16 cellular contexts compared by ENCODE assay signal in genomic region chr4:8167815-8168214, GRCh38. TPM values are rescaled to one million over a fixed set of nuclear protein-coding genes. Genes with fewer than 3 reads are reported as not detected.
A peak's percentile ranks its signal among the peaks of the same experiment; 100 is the strongest.
DNase-seq lines count a peak whose midpoint lies in the region; ATAC-seq and TF ChIP-seq lines count a peak whose summit lies in the region.
"Had no signal": no experiment of that assay in that cellular context is flagged by ENCODE, and none has a peak within 500 bp of the region (broad histone marks: within the 10 kb centered on the region; RNA-seq: fewer than 3 reads in every experiment).

No MANE protein-coding gene starts in this region.

- no peaks in the 10 kb centered on the region for H3K79me2 ChIP-seq in neural progenitor cell (ENCODE audit: low read depth)

- peak; percentile 34 for ATAC-seq in body of pancreas
- ATAC-seq in lung (ENCODE audit: insufficient read depth, low FRiP score): peak; percentile 53
- ATAC-seq in HG02938 (IDR thresholded peaks at IDR 0.05; ENCODE audit: unreplicated experiment): no peak
- ATAC-seq in activated CD4-positive, alpha-beta T cell treated with anti-CD3 and anti-CD28 coated beads for 36 hours: no peak

- CTCF ChIA-PET in activated CD4-positive, alpha-beta T cell treated with anti-CD3 and anti-CD28 coated beads for 36 hours (lab: Charles Lee): interaction anchor here (0.7 to 2.0 kb wide), 4 partner anchors 9 to 323 kb away, joined by 3 to 5 read pairs (median 4); no protein-coding TSS in a partner anchor

- no peaks in the 10 kb centered on the region for H3K27me3 ChIP-seq in body of pancreas
- no peaks in the 10 kb centered on the region for H3K27me3 ChIP-seq in lung (ENCODE audit: control insufficient read depth, insufficient read depth)
- H3K27me3 ChIP-seq in subcutaneous abdominal adipose tissue (ENCODE audit: control insufficient read depth in 5 of 5, insufficient read depth in 4 of 5, low read length in 5 of 5): peaks cover 0 to 11% (median 6%) of the 10 kb centered on the region in 5 donors
- H3K27me3 ChIP-seq in neural progenitor cell: no peaks in the 10 kb centered on the region
- H3K27me3 ChIP-seq: BLaER1 had no signal

- no peaks in the 10 kb centered on the region for H3F3A ChIP-seq in neural progenitor cell (ENCODE audit: low read depth)

- no peak overlapping the region for H3K4me2 ChIP-seq in neural progenitor cell

- DNase-seq in body of pancreas: peak in 1 of 4 donors; percentile 66
- no peak for DNase-seq in lung (ENCODE audit: low spot score)
- DNase-seq in neural progenitor cell (ENCODE audit: low spot score): no peak
- no peak for DNase-seq in activated CD4-positive, alpha-beta T cell treated with anti-CD3 and anti-CD28 coated beads for 36 hours
- DNase-seq: activated CD4-positive, alpha-beta T cell treated with anti-CD3 and anti-CD28 coated beads, Interleukin-2, amount 50 U/mL, for 1 hour; activated T-cell treated with anti-CD3 and anti-CD28 coated beads, Interleukin-2, amount 50 U/mL, for 24 hours; DMS 273 treated with DMSO at 0.1 percent for 48 hours; NCI-H187 treated with DMSO at 0.1 percent for 48 hours; NCI-H446 treated with DMSO at 0.1 percent for 48 hours; stimulated activated CD4-positive, alpha-beta T cell treated with anti-CD3 and anti-CD28 coated beads, Interleukin-2, amount 100 ng/mL, for 24 hours had no signal

- H3K27me3 Mint-ChIP-seq in IgD-negative memory B cell (peaks cover 13% of the 10 kb centered on the region), neural progenitor cell (ENCODE audit: insufficient read depth, low read depth) (peaks cover 28% of the 10 kb centered on the region)
- H3K27me3 Mint-ChIP-seq in activated CD4-positive, alpha-beta T cell treated with anti-CD3 and anti-CD28 coated beads for 36 hours: peaks cover 7% of the 10 kb centered on the region

- H3K36me3 Mint-ChIP-seq in IgD-negative memory B cell: peaks cover under 1% of the 10 kb centered on the region
- H3K36me3 Mint-ChIP-seq in neural progenitor cell: no peaks in the 10 kb centered on the region
- no peaks in the 10 kb centered on the region for H3K36me3 Mint-ChIP-seq in activated CD4-positive, alpha-beta T cell treated with anti-CD3 and anti-CD28 coated beads for 36 hours (ENCODE audit: low read depth)
- H3K36me3 Mint-ChIP-seq: activated naive CD4-positive, alpha-beta T cell treated with anti-CD3 and anti-CD28 coated beads, Interleukin-2, amount 50 U/mL, for 24 hours had no signal

- TF ChIP-seq CTCF in body of pancreas (IDR thresholded peaks at IDR 0.05) (no peak), lung (IDR thresholded peaks at IDR 0.05; ENCODE audit: control extremely low read depth, extremely low read depth) (no peak), neural progenitor cell (IDR thresholded peaks at IDR 0.05) (no peak)

- TF ChIP-seq POLR2A in body of pancreas (IDR thresholded peaks at IDR 0.05): no peak

- H3K9me3 Mint-ChIP-seq in IgD-negative memory B cell (peaks cover 0 to 10% (median 4%) of the 10 kb centered on the region in 3 donors), neural progenitor cell (peaks cover 13% of the 10 kb centered on the region)
- H3K9me3 Mint-ChIP-seq in activated CD4-positive, alpha-beta T cell treated with anti-CD3 and anti-CD28 coated beads for 36 hours (ENCODE audit: low read depth): peaks cover 5% of the 10 kb centered on the region

- POLR2A ChIA-PET in activated CD4-positive, alpha-beta T cell treated with anti-CD3 and anti-CD28 coated beads for 36 hours (lab: Charles Lee): no interaction called here

- H3K27ac ChIP-seq in body of pancreas: peak overlapping the region in 2 of 4 donors; percentile 2 to 51
- H3K27ac ChIP-seq in lung (ENCODE audit: low read depth in 1 of 2, low read length in 1 of 2): no peak overlapping the region
- H3K27ac ChIP-seq in subcutaneous abdominal adipose tissue (ENCODE audit: low read depth, low read length): peak overlapping the region; percentile 27
- no peak overlapping the region for H3K27ac ChIP-seq in neural progenitor cell
- H3K27ac ChIP-seq: BLaER1 had no signal

- H3K36me3 ChIP-seq in body of pancreas (replicated peaks in 1 of 2; ENCODE audit: insufficient read depth in 1 of 2, low read depth in 2 of 2) (no peaks in the 10 kb centered on the region), lung (ENCODE audit: control insufficient read depth in 2 of 2, insufficient read depth in 2 of 2, low read length in 2 of 2) (no peaks in the 10 kb centered on the region), subcutaneous abdominal adipose tissue (ENCODE audit: control insufficient read depth in 5 of 5, insufficient read depth in 5 of 5, low read length in 5 of 5) (no peaks in the 10 kb centered on the region), neural progenitor cell (no peaks in the 10 kb centered on the region)
- H3K36me3 ChIP-seq: BLaER1 had no signal

- H4K20me1 ChIP-seq in neural progenitor cell (ENCODE audit: low read depth): no peaks in the 10 kb centered on the region
- H4K20me1 ChIP-seq: BLaER1 had no signal

- no peak overlapping the region for H2AFZ ChIP-seq in neural progenitor cell (replicated peaks)

- H3K4me3 Mint-ChIP-seq in IgD-negative memory B cell: no peak overlapping the region
- no peak overlapping the region for H3K4me3 Mint-ChIP-seq in neural progenitor cell
- H3K4me3 Mint-ChIP-seq in activated CD4-positive, alpha-beta T cell treated with anti-CD3 and anti-CD28 coated beads for 36 hours: no peak overlapping the region
- H3K4me3 Mint-ChIP-seq: activated naive CD4-positive, alpha-beta T cell treated with anti-CD3 and anti-CD28 coated beads, Interleukin-2, amount 50 U/mL, for 24 hours; activated T-cell treated with anti-CD3 and anti-CD28 coated beads, Interleukin-2, amount 50 U/mL, for 24 hours; nephron had no signal

- intact Hi-C loops in body of pancreas (cut with DNase I): no loop called here
- intact Hi-C loops in activated CD4-positive, alpha-beta T cell treated with anti-CD3 and anti-CD28 coated beads for 36 hours (cut with DNase I, micrococcal nuclease): no loop called here

- WGBS in body of pancreas, 2 donors: 35 to 48% methylated on average over 2 of the region's 2 CpGs
- 12 to 15% methylated on average over 2 of the region's 2 CpGs for WGBS in lung, 2 donors

- H3K4me1 ChIP-seq in body of pancreas: peaks cover 13% of the 10 kb centered on the region
- peaks cover 0 to 1% of the 10 kb centered on the region in 2 donors for H3K4me1 ChIP-seq in lung (ENCODE audit: control insufficient read depth in 2 of 2, insufficient read depth in 2 of 2, low read length in 2 of 2)
- peaks cover 0 to 15% (median 0%) of the 10 kb centered on the region in 5 donors for H3K4me1 ChIP-seq in subcutaneous abdominal adipose tissue (ENCODE audit: control insufficient read depth in 5 of 5, insufficient read depth in 5 of 5, low read length in 5 of 5)
- H3K4me1 ChIP-seq in neural progenitor cell: no peaks in the 10 kb centered on the region

- H3K27ac Mint-ChIP-seq in IgD-negative memory B cell (peak overlapping the region in 2 of 3 donors; percentile 22 to 34), neural progenitor cell (no peak overlapping the region)
- H3K27ac Mint-ChIP-seq in activated CD4-positive, alpha-beta T cell treated with anti-CD3 and anti-CD28 coated beads for 36 hours: no peak overlapping the region
- H3K27ac Mint-ChIP-seq: activated naive CD4-positive, alpha-beta T cell treated with anti-CD3 and anti-CD28 coated beads, Interleukin-2, amount 50 U/mL, for 24 hours; activated T-cell treated with anti-CD3 and anti-CD28 coated beads, Interleukin-2, amount 50 U/mL, for 24 hours; nephron had no signal

- H3K4me1 Mint-ChIP-seq in IgD-negative memory B cell (peaks cover 19 to 36% (median 28%) of the 10 kb centered on the region in 3 donors), neural progenitor cell (no peaks in the 10 kb centered on the region)
- peaks cover 3% of the 10 kb centered on the region for H3K4me1 Mint-ChIP-seq in activated CD4-positive, alpha-beta T cell treated with anti-CD3 and anti-CD28 coated beads for 36 hours
- H3K4me1 Mint-ChIP-seq: activated naive CD4-positive, alpha-beta T cell treated with anti-CD3 and anti-CD28 coated beads, Interleukin-2, amount 50 U/mL, for 24 hours had no signal

- H3K9me3 ChIP-seq in body of pancreas: no peaks in the 10 kb centered on the region
- H3K9me3 ChIP-seq in lung (ENCODE audit: control insufficient read depth in 2 of 2, insufficient read depth in 1 of 2, low read length in 1 of 2): peaks cover 0 to 7% of the 10 kb centered on the region in 2 donors
- H3K9me3 ChIP-seq in subcutaneous abdominal adipose tissue (ENCODE audit: control insufficient read depth in 5 of 5, low read length in 5 of 5): peaks cover 0 to 12% (median 7%) of the 10 kb centered on the region in 5 donors
- H3K9me3 ChIP-seq in neural progenitor cell (ENCODE audit: low read depth): no peaks in the 10 kb centered on the region

- H3K4me3 ChIP-seq in body of pancreas (no peak overlapping the region), lung (no peak overlapping the region), subcutaneous abdominal adipose tissue (ENCODE audit: low read depth in 1 of 5, low read length in 5 of 5) (no peak overlapping the region), neural progenitor cell (no peak overlapping the region)
- H3K4me3 ChIP-seq: BLaER1 had no signal

- H3K9ac ChIP-seq in subcutaneous abdominal adipose tissue (ENCODE audit: low read length in 5 of 5) (peak overlapping the region in 1 of 5 donors; percentile 22), neural progenitor cell (no peak overlapping the region)
- H3K9ac ChIP-seq: BLaER1 had no signal

RNA-seq across cellular contexts. Expression of gene ABLIM2, which starts 9.2 kb away (rescaled TPM):
- polyA plus RNA-seq in IgD-negative memory B cell (1.3 TPM), lung (1 to 10 TPM; 1.7 to 6.5 TPM)
- total RNA-seq in body of pancreas (10 to 100 TPM in 1 of 2 donors, 1 to 10 TPM in 1; 6.0 to 20.8 TPM), lung (10 to 100 TPM in 1 of 2 donors, 1 to 10 TPM in 1; 4.0 to 10.9 TPM), neural progenitor cell (ENCODE audit: low replicate concordance) (0.24 and 1.2 TPM in 2 replicates)
- under 1 TPM; 0.58 to 0.64 TPM for total RNA-seq in activated CD4-positive, alpha-beta T cell treated with anti-CD3 and anti-CD28 coated beads for 36 hours

RNA-seq across cellular contexts. Expression of gene SH3TC1, which starts 31.3 kb away (rescaled TPM):
- polyA plus RNA-seq in IgD-negative memory B cell: 39.8 TPM
- 100 to 1,000 TPM in 1 of 2 donors, 10 to 100 TPM in 1; 31.1 to 103 TPM for total RNA-seq in body of pancreas
- 10 to 100 TPM; 41.7 to 67.3 TPM for total RNA-seq in lung
- polyA plus RNA-seq in lung: 10 to 100 TPM; 21.4 to 34.5 TPM
- 0.22 and 0.25 TPM in 2 replicates for total RNA-seq in neural progenitor cell (ENCODE audit: low replicate concordance)
- 10 to 100 TPM; 11.1 to 18.3 TPM for total RNA-seq in activated CD4-positive, alpha-beta T cell treated with anti-CD3 and anti-CD28 coated beads for 36 hours

Comparison
In these comparisons a context has a peak if more than half of its experiments do, and no peak if none do; other contexts are left out.
1. H3K27ac Mint-ChIP-seq: peak in IgD-negative memory B cell (2 of 3); none in neural progenitor cell (single experiment) and activated CD4-positive, alpha-beta T cell treated with anti-CD3 and anti-CD28 coated beads for 36 hours (single experiment).
2. ATAC-seq: peak in body of pancreas (single experiment) and lung (single experiment); none in HG02938 (single experiment) and activated CD4-positive, alpha-beta T cell treated with anti-CD3 and anti-CD28 coated beads for 36 hours (single experiment).